8 cellular contexts compared by ENCODE assay signal in genomic region chr4:152696764-152697250, GRCh38. TPM values are rescaled to one million over a fixed set of nuclear protein-coding genes. Genes with fewer than 3 reads are reported as not detected.
DNase-seq lines count a peak whose midpoint lies in the region; ATAC-seq and TF ChIP-seq lines count a peak whose summit lies in the region.

No MANE protein-coding gene starts in this region.

- no peaks in the 10 kb centered on the region for H3K9me3 Mint-ChIP-seq in activated naive CD8-positive, alpha-beta T cell treated with anti-CD3 and anti-CD28 coated beads, Interleukin-2, amount 50 U/mL, for 24 hours
- no peaks in the 10 kb centered on the region for H3K9me3 Mint-ChIP-seq in natural killer cell treated with Interleukin-12 subunit alpha and Interleukin-12 subunit beta and Interleukin-15 and Interleukin-18, amount 100 ng/mL, for 72 hours
- no peaks in the 10 kb centered on the region; the same call in 1 of the 2 replicates for H3K9me3 Mint-ChIP-seq in HFFc6

- no peak overlapping the region for H3K4me3 Mint-ChIP-seq in activated naive CD8-positive, alpha-beta T cell treated with anti-CD3 and anti-CD28 coated beads, Interleukin-2, amount 50 U/mL, for 24 hours
- H3K4me3 Mint-ChIP-seq in natural killer cell treated with Interleukin-12 subunit alpha and Interleukin-12 subunit beta and Interleukin-15 and Interleukin-18, amount 100 ng/mL, for 72 hours: peak overlapping the region; percentile 8
- H3K4me3 Mint-ChIP-seq in HFFc6: no peak overlapping the region

- peaks cover 9% of the 10 kb centered on the region for H3K4me1 Mint-ChIP-seq in activated naive CD8-positive, alpha-beta T cell treated with anti-CD3 and anti-CD28 coated beads, Interleukin-2, amount 50 U/mL, for 24 hours
- H3K4me1 Mint-ChIP-seq in natural killer cell treated with Interleukin-12 subunit alpha and Interleukin-12 subunit beta and Interleukin-15 and Interleukin-18, amount 100 ng/mL, for 72 hours (ENCODE audit: low read depth in 2 of 2): peaks cover 0 to 14% of the 10 kb centered on the region in 2 donors
- H3K4me1 Mint-ChIP-seq in HFFc6 (ENCODE audit: low read depth): no peaks in the 10 kb centered on the region

- H3K27ac Mint-ChIP-seq in activated naive CD8-positive, alpha-beta T cell treated with anti-CD3 and anti-CD28 coated beads, Interleukin-2, amount 50 U/mL, for 24 hours: no peak overlapping the region
- H3K27ac Mint-ChIP-seq in natural killer cell treated with Interleukin-12 subunit alpha and Interleukin-12 subunit beta and Interleukin-15 and Interleukin-18, amount 100 ng/mL, for 72 hours: no peak overlapping the region
- H3K27ac Mint-ChIP-seq in HFFc6: no peak overlapping the region

- H3K27me3 Mint-ChIP-seq in activated naive CD8-positive, alpha-beta T cell treated with anti-CD3 and anti-CD28 coated beads, Interleukin-2, amount 50 U/mL, for 24 hours: peaks cover 4% of the 10 kb centered on the region
- H3K27me3 Mint-ChIP-seq in natural killer cell treated with Interleukin-12 subunit alpha and Interleukin-12 subunit beta and Interleukin-15 and Interleukin-18, amount 100 ng/mL, for 72 hours: peaks cover 11 to 14% of the 10 kb centered on the region in 2 donors
- H3K27me3 Mint-ChIP-seq in HFFc6 (ENCODE audit: insufficient read depth): peaks cover 46% of the 10 kb centered on the region

- DNase-seq in H4 (ENCODE audit: low spot score) (peak; percentile 75), NOMO-1 treated with dmso at 0.1 percent for 144 hours (lab: John Stamatoyannopoulos, UW; ENCODE audit: unreplicated experiment) (peak; percentile 66), NCI-H1092 treated with DMSO at 0.1 percent for 48 hours (lab: John Stamatoyannopoulos, UW) (no peak), HFFc6 (no peak)
- DNase-seq in activated naive CD8-positive, alpha-beta T cell treated with anti-CD3 and anti-CD28 coated beads, Interleukin-2, amount 50 U/mL, for 24 hours: no peak
- no peak for DNase-seq in natural killer cell treated with Interleukin-12 subunit alpha and Interleukin-12 subunit beta and Interleukin-15 and Interleukin-18, amount 100 ng/mL, for 72 hours (ENCODE audit: low spot score)
- no peak for DNase-seq in effector CD8-positive, alpha-beta T cell (lab: John Stamatoyannopoulos, UW)

- no peaks in the 10 kb centered on the region for H3K36me3 Mint-ChIP-seq in activated naive CD8-positive, alpha-beta T cell treated with anti-CD3 and anti-CD28 coated beads, Interleukin-2, amount 50 U/mL, for 24 hours (ENCODE audit: low read depth)
- no peaks in the 10 kb centered on the region for H3K36me3 Mint-ChIP-seq in natural killer cell treated with Interleukin-12 subunit alpha and Interleukin-12 subunit beta and Interleukin-15 and Interleukin-18, amount 100 ng/mL, for 72 hours
- no peaks in the 10 kb centered on the region for H3K36me3 Mint-ChIP-seq in HFFc6 (ENCODE audit: low read depth)

- peak; percentile 96 for ATAC-seq in GM18498 (IDR thresholded peaks at IDR 0.05; ENCODE audit: unreplicated experiment)
- ATAC-seq in activated naive CD8-positive, alpha-beta T cell treated with anti-CD3 and anti-CD28 coated beads, Interleukin-2, amount 50 U/mL, for 24 hours: peak; percentile 99
- ATAC-seq in natural killer cell treated with Interleukin-12 subunit alpha and Interleukin-12 subunit beta and Interleukin-15 and Interleukin-18, amount 100 ng/mL, for 72 hours: peak; percentile 70 to 98

- TF ChIP-seq CTCF in HFFc6 (IDR thresholded peaks at IDR 0.05): no peak

RNA-seq across cellular contexts. Expression of gene TMEM154, which starts 17.0 kb away (rescaled TPM):
- total RNA-seq in H4 (2014; rRNA removed; shearing (Covaris generic)): 0.99 and 1.3 TPM in 2 replicates
- total RNA-seq in natural killer cell treated with Interleukin-12 subunit alpha and Interleukin-12 subunit beta and Interleukin-15 and Interleukin-18, amount 100 ng/mL, for 72 hours: 10 to 100 TPM; 14.9 to 23.2 TPM
- total RNA-seq in HFFc6 (2021; fragmentation: NEBNext Ultra II Directional; extraction: Animal tissue kit (Norgen Biotek cat#: 25700)): 1 to 10 TPM in 3 of 6 experiments, under 1 TPM in 3; 0.23 to 4.0 (median 0.95) TPM

Comparison
In these comparisons a context has a peak if more than half of its experiments do, and no peak if none do; other contexts are left out.
1. DNase-seq: peak in H4 (single experiment) and NOMO-1 treated with dmso at 0.1 percent for 144 hours (single experiment); none in activated naive CD8-positive, alpha-beta T cell treated with anti-CD3 and anti-CD28 coated beads, Interleukin-2, amount 50 U/mL, for 24 hours (single experiment), natural killer cell treated with Interleukin-12 subunit alpha and Interleukin-12 subunit beta and Interleukin-15 and Interleukin-18, amount 100 ng/mL, for 72 hours (single experiment), NCI-H1092 treated with DMSO at 0.1 percent for 48 hours (single experiment), effector CD8-positive, alpha-beta T cell (single experiment) and HFFc6 (single experiment).
2. Peak in every context shown above with its lines, with median percentiles within 50 percentile points of each other: ATAC-seq.